ENCODE assay signal across 10 cellular contexts in genomic region chr6:99604161-99605073, GRCh38. TPM values are rescaled to one million over a fixed set of nuclear protein-coding genes. Genes with fewer than 3 reads are reported as not detected.
DNase-seq lines count a peak whose midpoint lies in the region; ATAC-seq and TF ChIP-seq lines count a peak whose summit lies in the region.
"Had no signal": no experiment of that assay in that cellular context is flagged by ENCODE, and none has a peak within 500 bp of the region (broad histone marks: within the 10 kb centered on the region; RNA-seq: fewer than 3 reads in every experiment).

No MANE protein-coding gene starts in this region.

- H3K36me3 Mint-ChIP-seq in T-helper 2 cell treated with Interferon-gamma antibody and Interleukin-4, amounts not matched to agents 5 μg/mL and 100 μg/mL, for 36 hours (ENCODE audit: low read depth): peaks cover 5% of the 10 kb centered on the region

- no peaks in the 10 kb centered on the region for H3K27me3 ChIP-seq in right cardiac atrium (ENCODE audit: control insufficient read depth, insufficient read depth)
- peaks cover 99% of the 10 kb centered on the region for H3K27me3 ChIP-seq in smooth muscle cell (ENCODE audit: low read depth)

- intact Hi-C loops in right cardiac atrium (cut with DNase I): no loop called here

- no peaks in the 10 kb centered on the region for H3F3A ChIP-seq in smooth muscle cell (ENCODE audit: low read depth)

- H3K27ac ChIP-seq in right cardiac atrium (ENCODE audit: low read length) (no peak overlapping the region), smooth muscle cell (ENCODE audit: low read depth) (no peak overlapping the region)
- H3K27ac ChIP-seq: VCaP had no signal

- DNase-seq in T-helper 2 cell treated with Interferon-gamma antibody and Interleukin-4, amounts not matched to agents 5 μg/mL and 100 μg/mL, for 36 hours (ENCODE audit: low spot score): no peak
- no peak for DNase-seq in T-helper 2 cell
- peak in 2 of 3 donors; percentile 55 to 65 for DNase-seq in right cardiac atrium
- DNase-seq in smooth muscle cell (lab: John Stamatoyannopoulos, UW; ENCODE audit: unreplicated experiment): no peak
- DNase-seq in COR-L47 (lab: John Stamatoyannopoulos, UW): no peak
- DNase-seq in AG08396 (ENCODE audit: low spot score): no peak
- no peak for DNase-seq in activated gamma-delta T cell (lab: John Stamatoyannopoulos, UW)
- DNase-seq: NK-92 treated with Interleukin-12 subunit alpha and Interleukin-12 subunit beta, amount 100 ng/mL, for 24 hours had no signal

- H3K4me3 ChIP-seq in WI38 (ENCODE audit: low read depth, low read length): peak overlapping the region; percentile 48
- peak overlapping the region; percentile 66 for H3K4me3 ChIP-seq in right cardiac atrium (ENCODE audit: low read length)
- peak overlapping the region; percentile 48 for H3K4me3 ChIP-seq in smooth muscle cell

- H4K20me1 ChIP-seq in smooth muscle cell (ENCODE audit: low read depth): no peaks in the 10 kb centered on the region

- peak overlapping the region; percentile 88 for H3K4me2 ChIP-seq in smooth muscle cell

- no peak overlapping the region for H2AFZ ChIP-seq in smooth muscle cell (ENCODE audit: low read depth)

- TF ChIP-seq CTCF in WI38 (IDR thresholded peaks at IDR 0.05; ENCODE audit: low read depth, low read length) (no peak), smooth muscle cell (IDR thresholded peaks at IDR 0.05; ENCODE audit: borderline replicate concordance, insufficient read depth, poor library complexity, severe bottlenecking) (no peak)

- H3K4me1 ChIP-seq in right cardiac atrium (ENCODE audit: control insufficient read depth, insufficient read depth, low read length): no peaks in the 10 kb centered on the region
- peaks cover 17% of the 10 kb centered on the region for H3K4me1 ChIP-seq in smooth muscle cell (ENCODE audit: low read depth)

- peak overlapping the region; percentile 55 for H3K4me3 Mint-ChIP-seq in T-helper 2 cell treated with Interferon-gamma antibody and Interleukin-4, amounts not matched to agents 5 μg/mL and 100 μg/mL, for 36 hours

- H3K27ac Mint-ChIP-seq in T-helper 2 cell treated with Interferon-gamma antibody and Interleukin-4, amounts not matched to agents 5 μg/mL and 100 μg/mL, for 36 hours: no peak overlapping the region

- no peaks in the 10 kb centered on the region for H3K9me3 ChIP-seq in right cardiac atrium (ENCODE audit: control insufficient read depth, low read length)
- no peaks in the 10 kb centered on the region for H3K9me3 ChIP-seq in smooth muscle cell (replicated peaks; ENCODE audit: low read depth)

- no peaks in the 10 kb centered on the region for H3K9me3 Mint-ChIP-seq in T-helper 2 cell treated with Interferon-gamma antibody and Interleukin-4, amounts not matched to agents 5 μg/mL and 100 μg/mL, for 36 hours

- no peaks in the 10 kb centered on the region for H3K36me3 ChIP-seq in smooth muscle cell (ENCODE audit: low read depth)

- no peaks in the 10 kb centered on the region for H3K79me2 ChIP-seq in smooth muscle cell (ENCODE audit: low read depth)

- 11% methylated on average over 31 of the region's 31 CpGs for WGBS in right cardiac atrium
- WGBS in smooth muscle cell (ENCODE audit: low lambda C conversion rate): 11% methylated on average over 31 of the region's 31 CpGs

- no peak overlapping the region for H3K9ac ChIP-seq in smooth muscle cell (ENCODE audit: low read depth)

- peaks cover 90% of the 10 kb centered on the region for H3K27me3 Mint-ChIP-seq in T-helper 2 cell treated with Interferon-gamma antibody and Interleukin-4, amounts not matched to agents 5 μg/mL and 100 μg/mL, for 36 hours (ENCODE audit: low read depth)

- H3K4me1 Mint-ChIP-seq in T-helper 2 cell treated with Interferon-gamma antibody and Interleukin-4, amounts not matched to agents 5 μg/mL and 100 μg/mL, for 36 hours (ENCODE audit: low read depth): peaks cover 24% of the 10 kb centered on the region

- ATAC-seq in right cardiac atrium: no peak

RNA-seq across cellular contexts. Expression of gene PRDM13, which starts 2.2 kb away (rescaled TPM):
- total RNA-seq in right cardiac atrium (not detected), smooth muscle cell (not detected in 2 replicates)
- polyA plus RNA-seq in right cardiac atrium (not detected), smooth muscle cell (not detected in 2 replicates)

RNA-seq across cellular contexts. Expression of gene CCNC, which starts 36.0 kb away (rescaled TPM):
- 10 to 100 TPM; 19.8 to 28.4 (median 21.8) TPM for total RNA-seq in right cardiac atrium
- polyA plus RNA-seq in right cardiac atrium: 17.4 TPM
- 67.7 and 111 TPM in 2 replicates for total RNA-seq in smooth muscle cell
- 53.8 and 57.8 TPM in 2 replicates for polyA plus RNA-seq in smooth muscle cell

Comparison
In these comparisons a context has a peak if more than half of its experiments do, and no peak if none do; other contexts are left out.
1. DNase-seq: peak in right cardiac atrium (2 of 3); none in T-helper 2 cell treated with Interferon-gamma antibody and Interleukin-4, amounts not matched to agents 5 μg/mL and 100 μg/mL, for 36 hours (single experiment), T-helper 2 cell (0 of 5), smooth muscle cell (single experiment), COR-L47 (single experiment), AG08396 (single experiment) and activated gamma-delta T cell (single experiment).
2. Peak in every context shown above with its lines, with median percentiles within 50 percentile points of each other: H3K4me3 ChIP-seq.